In genomic region chr7:146208484-146208883, GRCh38 we compare ENCODE assay signal across 13 cellular contexts.
DNase-seq lines count a peak whose midpoint lies in the region; ATAC-seq and TF ChIP-seq lines count a peak whose summit lies in the region.
"Had no signal": no experiment of that assay in that cellular context is flagged by ENCODE, and none has a peak within 500 bp of the region (broad histone marks: within the 10 kb centered on the region; RNA-seq: fewer than 3 reads in every experiment).

No MANE protein-coding gene starts in this region.

- WGBS in prostate gland = 15% methylated on average over 1 of the region's 1 CpG

- H3K4me3 ChIP-seq in prostate gland = no peak overlapping the region
- H3K4me3 ChIP-seq: GM23338 had no signal

- no peaks in the 10 kb centered on the region for H3K9me3 ChIP-seq in prostate gland

- peak; percentile 30 for DNase-seq in NCI-H2196 (lab: John Stamatoyannopoulos, UW; ENCODE audit: unreplicated experiment)
- no peak for DNase-seq in NCI-H2196 treated with DMSO at 0.1 percent for 48 hours (lab: John Stamatoyannopoulos, UW; ENCODE audit: unreplicated experiment)
- DNase-seq in NCI-H1105 treated with DMSO at 0.1 percent for 48 hours (lab: John Stamatoyannopoulos, UW) = peak; percentile 78
- DNase-seq in SHP77 treated with DMSO at 0.1 percent for 48 hours (lab: John Stamatoyannopoulos, UW) = peak; percentile 12
- peak; percentile 6 for DNase-seq in prostate gland (ENCODE audit: low spot score)
- no peak for DNase-seq in NOMO-1 treated with DMSO at 0.1 percent for 48 hours (lab: John Stamatoyannopoulos, UW; ENCODE audit: unreplicated experiment)
- DNase-seq: C1 segment of cervical spinal cord; CD4-positive, alpha-beta T cell; DMS153; GF-D8; H7 had no signal

- no peak for TF ChIP-seq POLR2A in prostate gland (IDR thresholded peaks at IDR 0.05)

- no peak for TF ChIP-seq CTCF in prostate gland (IDR thresholded peaks at IDR 0.05)

- intact Hi-C loops in prostate gland (cut with DNase I) = no loop called here

- H3K36me3 ChIP-seq in prostate gland = no peaks in the 10 kb centered on the region

- no peaks in the 10 kb centered on the region for H3K4me1 ChIP-seq in prostate gland (replicated peaks)

- no peak for ATAC-seq in HG02885 (IDR thresholded peaks at IDR 0.05; ENCODE audit: poor library complexity, unreplicated experiment)

- no peaks in the 10 kb centered on the region for H3K27me3 ChIP-seq in prostate gland (replicated peaks; ENCODE audit: insufficient read depth)

- H3K27ac ChIP-seq in prostate gland = no peak overlapping the region

Comparison
In these comparisons a context has a peak if more than half of its experiments do, and no peak if none do; other contexts are left out.
1. DNase-seq: peak in NCI-H2196 (single experiment), NCI-H1105 treated with DMSO at 0.1 percent for 48 hours (single experiment), SHP77 treated with DMSO at 0.1 percent for 48 hours (single experiment) and prostate gland (single experiment); none in NCI-H2196 treated with DMSO at 0.1 percent for 48 hours (single experiment) and NOMO-1 treated with DMSO at 0.1 percent for 48 hours (single experiment).